In genomic region chr17:27559996-27560481, GRCh38 we compare ENCODE assay signal across 9 cellular contexts.
A peak's percentile ranks its signal among the peaks of the same experiment; 100 is the strongest.
DNase-seq lines count a peak whose midpoint lies in the region; FAIRE-seq and TF ChIP-seq lines count a peak whose summit lies in the region.
"Had no signal": no experiment of that assay in that cellular context is flagged by ENCODE, and none has a peak within 500 bp of the region (broad histone marks: within the 10 kb centered on the region; RNA-seq: fewer than 3 reads in every experiment).

No MANE protein-coding gene starts in this region.

- H3K36me3 ChIP-seq in astrocyte (ENCODE audit: insufficient read depth, low read length) (no peaks in the 10 kb centered on the region), suprapubic skin (no peaks in the 10 kb centered on the region)

- no peak for TF ChIP-seq POLR2A in suprapubic skin (IDR thresholded peaks at IDR 0.05)

- peak overlapping the region; percentile 73 for H3K4me2 ChIP-seq in astrocyte (ENCODE audit: low read length)

- DNase-seq in HT-29 (ENCODE audit: low spot score) (peak; percentile 73), astrocyte (ENCODE audit: low read depth) (peak; percentile 87), kidney glomerular epithelial cell (lab: John Stamatoyannopoulos, UW) (peak; percentile 63), suprapubic skin (ENCODE audit: low spot score in 2 of 2) (no peak), NAMALWA (ENCODE audit: low spot score) (no peak), NCI-H446 treated with DMSO at 0.1 percent for 48 hours (lab: John Stamatoyannopoulos, UW) (no peak), RPMI8226 (no peak)
- no peak for DNase-seq in central memory CD4-positive, alpha-beta T cell
- DNase-seq: activated naive CD4-positive, alpha-beta T cell had no signal

- H3K27ac ChIP-seq in astrocyte (ENCODE audit: low read depth, low read length) (peak overlapping the region; percentile 67), suprapubic skin (peak overlapping the region; percentile 34)

- peaks cover 43% of the 10 kb centered on the region for H3K79me2 ChIP-seq in astrocyte (ENCODE audit: insufficient read depth, low read length)

- peak overlapping the region; percentile 31 for H2AFZ ChIP-seq in astrocyte (ENCODE audit: low read depth, low read length)

- no peak for TF ChIP-seq EP300 in suprapubic skin (IDR thresholded peaks at IDR 0.05)

- H3K27me3 ChIP-seq in astrocyte (ENCODE audit: insufficient read depth, low read length) (no peaks in the 10 kb centered on the region), suprapubic skin (no peaks in the 10 kb centered on the region)

- H3K4me3 ChIP-seq in astrocyte (ENCODE audit: insufficient read depth, low read depth, low read length) = peak overlapping the region; percentile 21
- peak overlapping the region; percentile 12 for H3K4me3 ChIP-seq in suprapubic skin

- H3K27me3 Mint-ChIP-seq in astrocyte (ENCODE audit: low read depth, unreplicated experiment) = no peaks in the 10 kb centered on the region

- no peak for TF ChIP-seq CTCF in astrocyte (IDR thresholded peaks at IDR 0.05; ENCODE audit: insufficient read depth, low read depth, low read length)
- no peak for TF ChIP-seq CTCF in suprapubic skin (IDR thresholded peaks at IDR 0.05)

- no peaks in the 10 kb centered on the region for H3K9me3 Mint-ChIP-seq in astrocyte (ENCODE audit: unreplicated experiment)

- no peak for FAIRE-seq in astrocyte (lab: Jason Lieb, UNC)

- H3K27ac Mint-ChIP-seq in astrocyte (ENCODE audit: unreplicated experiment) = peak overlapping the region; percentile 75

- no peaks in the 10 kb centered on the region for H4K20me1 ChIP-seq in astrocyte (ENCODE audit: insufficient read depth, low read length)

- peaks cover 24% of the 10 kb centered on the region for H3K36me3 Mint-ChIP-seq in astrocyte (ENCODE audit: low read depth, unreplicated experiment)

- WGBS in suprapubic skin = 12% methylated on average over 11 of the region's 11 CpGs

- peak overlapping the region; percentile 66 for H3K9ac ChIP-seq in astrocyte (ENCODE audit: low read length)

- H3K4me1 ChIP-seq in astrocyte (ENCODE audit: insufficient read depth, low read length) (peaks cover 25% of the 10 kb centered on the region), suprapubic skin (peaks cover 25% of the 10 kb centered on the region)

- H3K4me3 Mint-ChIP-seq in astrocyte (ENCODE audit: unreplicated experiment) = peak overlapping the region; percentile 11

- H3K9me3 ChIP-seq in astrocyte (ENCODE audit: insufficient read depth, low read depth, low read length) = no peaks in the 10 kb centered on the region
- no peaks in the 10 kb centered on the region for H3K9me3 ChIP-seq in suprapubic skin

- peaks cover 24% of the 10 kb centered on the region for H3K4me1 Mint-ChIP-seq in astrocyte (ENCODE audit: low read depth, unreplicated experiment)

Comparison
In these comparisons a context has a peak if more than half of its experiments do, and no peak if none do; other contexts are left out.
1. DNase-seq: peak in HT-29 (single experiment), astrocyte (single experiment) and kidney glomerular epithelial cell (single experiment); none in suprapubic skin (0 of 2), NAMALWA (single experiment), NCI-H446 treated with DMSO at 0.1 percent for 48 hours (single experiment), central memory CD4-positive, alpha-beta T cell (single experiment) and RPMI8226 (single experiment).